ENCODE assay signal across 8 cellular contexts in genomic region chr22:43388420-43388851, GRCh38. TPM values are rescaled to one million over a fixed set of nuclear protein-coding genes. Genes with fewer than 3 reads are reported as not detected.
DNase-seq lines count a peak whose midpoint lies in the region; ATAC-seq, FAIRE-seq and TF ChIP-seq lines count a peak whose summit lies in the region.

No MANE protein-coding gene starts in this region.

- TF ChIP-seq CTCF in bronchial epithelial cell (IDR thresholded peaks at IDR 0.05; ENCODE audit: insufficient read depth, low read length, severe bottlenecking): peak; percentile 99

- no peak overlapping the region for H3K4me3 ChIP-seq in bronchial epithelial cell (ENCODE audit: low read depth, low read length)

- no peak for FAIRE-seq in bronchial epithelial cell (lab: Jason Lieb, UNC)

- H3K27me3 ChIP-seq in bronchial epithelial cell (ENCODE audit: control insufficient read depth, insufficient read depth, low read length): peaks cover 10% of the 10 kb centered on the region

- H3K36me3 ChIP-seq in bronchial epithelial cell (ENCODE audit: control insufficient read depth, insufficient read depth, low read length): no peaks in the 10 kb centered on the region

- DNase-seq in SIG-M5 treated with dmso at 0.1 percent for 504 hours (lab: John Stamatoyannopoulos, UW; ENCODE audit: unreplicated experiment) (peak; percentile 9), SIG-M5 (lab: John Stamatoyannopoulos, UW) (no peak), NCI-H2227 (lab: John Stamatoyannopoulos, UW; ENCODE audit: unreplicated experiment) (peak; percentile 80), bronchial epithelial cell (ENCODE audit: low read depth) (peak; percentile 35), kidney tubule cell (ENCODE audit: low spot score) (peak; percentile 61)
- peak; percentile 40 to 66 (median 50) for DNase-seq in activated CD4-positive, CD25-positive, alpha-beta regulatory T cell (lab: John Stamatoyannopoulos, UW)
- peak; percentile 73 to 74 for DNase-seq in stimulated activated CD4-positive, alpha-beta T cell treated with anti-CD3 and anti-CD28 coated beads, Interleukin-2, amount 100 ng/mL, for 48 hours

- no peak for ATAC-seq in HG03175 (IDR thresholded peaks at IDR 0.05; ENCODE audit: unreplicated experiment)

RNA-seq across cellular contexts. Expression of gene MPPED1, which starts 23.4 kb away (rescaled TPM):
- not detected in 2 replicates for total RNA-seq in bronchial epithelial cell

RNA-seq across cellular contexts. Expression of gene SCUBE1, which starts 45.3 kb away (rescaled TPM):
- under 0.01 TPM in 1 of 2 replicates, not detected in the other for total RNA-seq in bronchial epithelial cell
